ENCODE assay signal across 8 cellular contexts in the genomic region with DNA sequence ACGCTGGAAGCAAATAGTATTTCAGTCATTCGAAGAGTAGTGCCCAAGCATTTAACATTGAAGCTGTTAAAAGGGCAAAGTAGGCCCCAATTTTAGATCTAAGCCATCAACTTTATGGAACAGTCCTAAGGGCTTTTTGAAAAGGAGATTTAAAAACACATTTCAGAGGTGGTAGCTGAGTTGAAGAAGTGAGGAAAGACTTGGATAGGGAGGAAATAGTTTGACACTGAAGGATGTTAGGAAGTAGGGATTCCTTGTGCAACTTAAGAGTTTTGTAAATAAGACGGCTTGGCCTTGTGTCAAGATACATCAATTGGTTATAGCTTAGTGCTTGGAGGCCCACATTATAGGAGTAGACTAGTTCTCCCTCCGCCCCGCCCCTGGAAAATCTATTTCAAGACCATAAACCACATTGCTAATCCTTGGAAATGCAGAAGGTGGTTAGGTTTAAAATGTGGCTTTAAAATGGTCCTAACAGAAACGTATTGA. TPM values are rescaled to one million over a fixed set of nuclear protein-coding genes. Genes with fewer than 3 reads are reported as not detected.
DNase-seq lines count a peak whose midpoint lies in the region; ATAC-seq and TF ChIP-seq lines count a peak whose summit lies in the region.

No MANE protein-coding gene starts in this region.

- H3K27ac Mint-ChIP-seq in activated naive CD4-positive, alpha-beta T cell treated with anti-CD3 and anti-CD28 coated beads, Interleukin-2, amount 50 U/mL, for 24 hours: peak overlapping the region; percentile 94
- H3K27ac Mint-ChIP-seq in brain: peak overlapping the region; percentile 94 to 99 (median 95)

- peak overlapping the region; percentile 84 for H3K4me3 Mint-ChIP-seq in activated naive CD4-positive, alpha-beta T cell treated with anti-CD3 and anti-CD28 coated beads, Interleukin-2, amount 50 U/mL, for 24 hours
- H3K4me3 Mint-ChIP-seq in brain: peak overlapping the region; percentile 76 to 89 (median 86)

- no peaks in the 10 kb centered on the region for H3K9me3 Mint-ChIP-seq in activated naive CD4-positive, alpha-beta T cell treated with anti-CD3 and anti-CD28 coated beads, Interleukin-2, amount 50 U/mL, for 24 hours
- peaks cover 0 to 5% (median 0%) of the 10 kb centered on the region in 5 experiments for H3K9me3 Mint-ChIP-seq in brain

- ATAC-seq in left lung (no peak), thoracic aorta (ENCODE audit: insufficient number of reproducible peaks, low FRiP score, low read depth) (no peak), GM21529 (IDR thresholded peaks at IDR 0.05; ENCODE audit: unreplicated experiment) (no peak), GM19395 (IDR thresholded peaks at IDR 0.05; ENCODE audit: unreplicated experiment) (no peak)

- H3K9me3 ChIP-seq in left lung: no peaks in the 10 kb centered on the region
- H3K9me3 ChIP-seq in thoracic aorta: no peaks in the 10 kb centered on the region

- DNase-seq in activated naive CD4-positive, alpha-beta T cell treated with Interleukin-2 at 50 U/mL for 16 hours: no peak
- DNase-seq in NCI-H524 treated with DMSO at 0.1 percent for 48 hours (lab: John Stamatoyannopoulos, UW): peak; percentile 17
- no peak for DNase-seq in left lung
- no peak for DNase-seq in thoracic aorta (ENCODE audit: low spot score)

- H3K4me3 ChIP-seq in left lung: peak overlapping the region; percentile 30 to 97
- H3K4me3 ChIP-seq in thoracic aorta: peak overlapping the region; percentile 94

- peaks cover 46% of the 10 kb centered on the region for H3K4me1 Mint-ChIP-seq in activated naive CD4-positive, alpha-beta T cell treated with anti-CD3 and anti-CD28 coated beads, Interleukin-2, amount 50 U/mL, for 24 hours
- H3K4me1 Mint-ChIP-seq in brain: peaks cover 54% of the 10 kb centered on the region

- H3K27ac ChIP-seq in left lung: peak overlapping the region; percentile 100
- peak overlapping the region; percentile 67 to 100 for H3K27ac ChIP-seq in thoracic aorta

- H3K4me1 ChIP-seq in left lung (peaks cover 18 to 37% of the 10 kb centered on the region in 2 donors), thoracic aorta (ENCODE audit: control insufficient read depth in 1 of 2, low read depth in 2 of 2) (peaks cover 10 to 37% of the 10 kb centered on the region in 2 donors)

- H3K36me3 ChIP-seq in left lung (peaks cover 9 to 28% of the 10 kb centered on the region in 2 donors), thoracic aorta (peaks cover 23% of the 10 kb centered on the region)

- peaks cover 31% of the 10 kb centered on the region for H3K36me3 Mint-ChIP-seq in activated naive CD4-positive, alpha-beta T cell treated with anti-CD3 and anti-CD28 coated beads, Interleukin-2, amount 50 U/mL, for 24 hours
- H3K36me3 Mint-ChIP-seq in brain: peaks cover 36% of the 10 kb centered on the region

- TF ChIP-seq CTCF in brain (conservative IDR thresholded peaks at IDR 0.05) (no peak), left lung (IDR thresholded peaks at IDR 0.05) (no peak), thoracic aorta (IDR thresholded peaks at IDR 0.05) (no peak)

- no peaks in the 10 kb centered on the region for H3K27me3 Mint-ChIP-seq in activated naive CD4-positive, alpha-beta T cell treated with anti-CD3 and anti-CD28 coated beads, Interleukin-2, amount 50 U/mL, for 24 hours
- H3K27me3 Mint-ChIP-seq in brain: peaks cover 18% of the 10 kb centered on the region

- H3K27me3 ChIP-seq in left lung (no peaks in the 10 kb centered on the region), thoracic aorta (replicated peaks; ENCODE audit: insufficient read depth) (no peaks in the 10 kb centered on the region)

- intact Hi-C loops in left lung (cut with DNase I): loop anchor here in 1 of 2 donors (5.0 to 10.0 kb wide), 2 partner anchors 53 to 105 kb away; partner anchors contain the start of gene TUBA1A

RNA-seq across cellular contexts. Expression of gene TUBA1B, which starts 0.8 kb away (rescaled TPM):
- polyA plus RNA-seq in brain (ENCODE audit: insufficient read depth, low read depth, low replicate concordance): 3,807 TPM
- total RNA-seq in left lung: 1,000 to 10,000 TPM in 1 of 2 donors, 100 to 1,000 TPM in 1; 603 to 1,153 TPM
- total RNA-seq in thoracic aorta: 100 to 1,000 TPM; 501 to 945 TPM

RNA-seq across cellular contexts. Expression of gene LMBR1L, which starts 21.4 kb away (rescaled TPM):
- polyA plus RNA-seq in brain (ENCODE audit: insufficient read depth, low read depth, low replicate concordance): 13.9 TPM
- total RNA-seq in left lung (10 to 100 TPM; 39.9 to 42.8 TPM), thoracic aorta (10 to 100 TPM; 77.7 to 93.4 TPM)

RNA-seq across cellular contexts. Expression of gene DHH, which starts 37.4 kb away (rescaled TPM):
- polyA plus RNA-seq in brain (ENCODE audit: insufficient read depth, low read depth, low replicate concordance): 0.15 TPM
- total RNA-seq in left lung: 1 to 10 TPM; 2.0 to 2.9 TPM
- total RNA-seq in thoracic aorta: 1 to 10 TPM; 1.2 to 2.4 TPM

RNA-seq across cellular contexts. Expression of gene TUBA1A, which starts 56.9 kb away (rescaled TPM):
- 7,715 TPM for polyA plus RNA-seq in brain (ENCODE audit: insufficient read depth, low read depth, low replicate concordance)
- 100 to 1,000 TPM; 205 to 235 TPM for total RNA-seq in left lung
- total RNA-seq in thoracic aorta: 100 to 1,000 TPM; 107 to 259 TPM
